Comparison of ENCODE assay signal across 11 cellular contexts in genomic region chr11:68905421-68906360, GRCh38. TPM values are rescaled to one million over a fixed set of nuclear protein-coding genes. Genes with fewer than 3 reads are reported as not detected.
DNase-seq lines count a peak whose midpoint lies in the region; ATAC-seq and TF ChIP-seq lines count a peak whose summit lies in the region.
"Had no signal": no experiment of that assay in that cellular context is flagged by ENCODE, and none has a peak within 500 bp of the region (broad histone marks: within the 10 kb centered on the region; RNA-seq: fewer than 3 reads in every experiment).

No MANE protein-coding gene starts in this region.

- H3K4me1 ChIP-seq in KMS-11 (ENCODE audit: low read depth, poor library complexity, severe bottlenecking): peaks cover 18% of the 10 kb centered on the region

- no peaks in the 10 kb centered on the region for H3K9me3 ChIP-seq in CD4-positive, alpha-beta T cell (ENCODE audit: control insufficient read depth, low read length)
- H3K9me3 ChIP-seq: tibial nerve had no signal

- H3K4me2 ChIP-seq in KMS-11: peak overlapping the region; percentile 68; the same call in 1 of the 2 replicates

- peaks cover 74% of the 10 kb centered on the region for H3K36me3 Mint-ChIP-seq in CD4-positive, alpha-beta T cell (ENCODE audit: low read depth)
- peaks cover 14% of the 10 kb centered on the region for H3K36me3 Mint-ChIP-seq in nephron progenitor cell (ENCODE audit: low read depth)

- H3K27ac Mint-ChIP-seq in CD4-positive, alpha-beta T cell: no peak overlapping the region
- H3K27ac Mint-ChIP-seq in nephron progenitor cell: no peak overlapping the region

- H3K27ac ChIP-seq in CD4-positive, alpha-beta T cell (ENCODE audit: low read depth, low read length): no peak overlapping the region
- no peak overlapping the region for H3K27ac ChIP-seq in KMS-11
- H3K27ac ChIP-seq: tibial nerve had no signal

- no peaks in the 10 kb centered on the region for H3K27me3 Mint-ChIP-seq in CD4-positive, alpha-beta T cell
- H3K27me3 Mint-ChIP-seq in nephron progenitor cell (ENCODE audit: low read depth, poor library complexity): no peaks in the 10 kb centered on the region

- H4K20me1 ChIP-seq in KMS-11 (ENCODE audit: insufficient read depth): no peaks in the 10 kb centered on the region

- no peak for ATAC-seq in CD4-positive, alpha-beta T cell (ENCODE audit: poor library complexity)

- H3K4me3 ChIP-seq in KMS-11 (IDR thresholded peaks at IDR 0.05; ENCODE audit: insufficient read depth, low read depth, low read length): no peak overlapping the region

- no peaks in the 10 kb centered on the region for H3K36me3 ChIP-seq in KMS-11 (ENCODE audit: insufficient read depth)

- in situ Hi-C loops in T47D (cut with HindIII; ENCODE audit: low pct_unique_long_range_greater_than_20kb, low sequenced_read_pairs): no loop called here

- no peaks in the 10 kb centered on the region for H3K9me3 Mint-ChIP-seq in CD4-positive, alpha-beta T cell
- H3K9me3 Mint-ChIP-seq in nephron progenitor cell: no peaks in the 10 kb centered on the region

- CTCF ChIA-PET in CD4-positive, alpha-beta T cell (lab: Charles Lee): interaction anchor here (0.5 kb wide), 1 partner anchor 49 kb away, joined by 3 read pairs; no protein-coding TSS in a partner anchor

- no peak for TF ChIP-seq CTCF in CD4-positive, alpha-beta T cell (IDR thresholded peaks at IDR 0.05)
- no peak for TF ChIP-seq CTCF in KMS-11 (conservative IDR thresholded peaks at IDR 0.05; ENCODE audit: low read depth, low read length)
- no peak for TF ChIP-seq CTCF in nephron progenitor cell (IDR thresholded peaks at IDR 0.05)

- no peaks in the 10 kb centered on the region for H3K27me3 ChIP-seq in CD4-positive, alpha-beta T cell (ENCODE audit: control insufficient read depth, insufficient read depth, low read length)
- H3K27me3 ChIP-seq in KMS-11 (ENCODE audit: insufficient read depth, low read depth): no peaks in the 10 kb centered on the region
- H3K27me3 ChIP-seq: tibial nerve had no signal

- intact Hi-C loops in CD4-positive, alpha-beta T cell (cut with DNase I, micrococcal nuclease): loop anchor here in 1 of 2 experiments (10.0 kb wide), 2 partner anchors 441 to 1299 kb away; partner anchors contain the start of genes FADD and PPP6R3

- DNase-seq in CD4-positive, alpha-beta T cell: no peak
- DNase-seq in T47D (ENCODE audit: low read depth in 1 of 2, low spot score in 1 of 2) (peak; percentile 55 to 74), nephron progenitor cell (no peak), NCI-H1092 (lab: John Stamatoyannopoulos, UW) (no peak), RPMI8226 (no peak), cerebellar nuclear complex (lab: John Stamatoyannopoulos, UW) (no peak), cerebellar cortex (ENCODE audit: low spot score) (no peak)
- DNase-seq: activated CD4-positive, CD25-positive, alpha-beta regulatory T cell; NCI-H2227 treated with DMSO at 0.1 percent for 48 hours had no signal

- POLR2A ChIA-PET in CD4-positive, alpha-beta T cell (lab: Charles Lee): no interaction called here

- H3K4me3 Mint-ChIP-seq in CD4-positive, alpha-beta T cell: peak overlapping the region; percentile 98
- peak overlapping the region; percentile 97 for H3K4me3 Mint-ChIP-seq in nephron progenitor cell

- no peak overlapping the region for H2AFZ ChIP-seq in KMS-11 (ENCODE audit: low read depth)

- no peak overlapping the region for H3K9ac ChIP-seq in KMS-11

- H3K79me2 ChIP-seq in KMS-11 (ENCODE audit: insufficient read depth, low read depth): peaks cover 48% of the 10 kb centered on the region

- peaks cover 44% of the 10 kb centered on the region for H3K4me1 Mint-ChIP-seq in CD4-positive, alpha-beta T cell (ENCODE audit: low read depth)
- H3K4me1 Mint-ChIP-seq in nephron progenitor cell: peaks cover 41% of the 10 kb centered on the region

RNA-seq across cellular contexts. Expression of gene IGHMBP2, which starts 2.0 kb away (rescaled TPM):
- total RNA-seq in CD4-positive, alpha-beta T cell: 10 to 100 TPM; 17.5 to 18.5 TPM

RNA-seq across cellular contexts. Expression of gene MRPL21, which starts 2.1 kb away (rescaled TPM):
- total RNA-seq in CD4-positive, alpha-beta T cell: 10 to 100 TPM; 47.5 to 48.0 TPM

Comparison
In these comparisons a context has a peak if more than half of its experiments do, and no peak if none do; other contexts are left out.
1. DNase-seq: peak in T47D (2 of 2); none in CD4-positive, alpha-beta T cell (0 of 10), nephron progenitor cell (single experiment), NCI-H1092 (single experiment), RPMI8226 (single experiment), cerebellar nuclear complex (0 of 2) and cerebellar cortex (single experiment).